Comparison of ENCODE assay signal across 7 cellular contexts in the genomic region with DNA sequence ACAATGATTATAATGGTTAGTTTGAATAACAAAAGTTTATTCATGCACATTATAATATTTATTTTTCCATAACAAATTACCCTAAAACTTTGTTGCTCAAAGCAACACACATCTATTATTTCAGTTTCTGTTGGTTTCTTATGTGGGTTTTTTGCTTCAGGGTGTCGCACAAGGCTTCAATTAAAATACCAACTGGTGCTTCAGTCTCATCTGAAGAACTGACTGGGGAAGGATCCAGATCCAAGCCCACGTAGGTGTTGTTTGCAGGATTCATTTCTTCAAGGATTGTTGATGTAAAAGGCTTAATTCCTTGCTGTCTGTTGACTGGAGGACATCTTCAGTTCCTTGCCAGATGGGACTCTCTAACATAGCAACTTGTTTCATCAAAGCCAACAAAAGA.
"Had no signal": no experiment of that assay in that cellular context is flagged by ENCODE, and none has a peak within 500 bp of the region (broad histone marks: within the 10 kb centered on the region; RNA-seq: fewer than 3 reads in every experiment).

No MANE protein-coding gene starts in this region.

- H3K27ac Mint-ChIP-seq: IgD-negative memory B cell had no signal

- H3K4me3 ChIP-seq: K562 had no signal

- DNase-seq: IMR-90, KBM-7, KG1 had no signal

- H3K36me3 Mint-ChIP-seq: IgD-negative memory B cell had no signal

- H3K4me1 Mint-ChIP-seq: IgD-negative memory B cell had no signal

- ATAC-seq: HepG2, K562 had no signal

- H3K27ac ChIP-seq: HL-60 had no signal

- H3K27me3 Mint-ChIP-seq: IgD-negative memory B cell had no signal
